Comparison of ENCODE assay signal across 1 cellular context in the genomic region with DNA sequence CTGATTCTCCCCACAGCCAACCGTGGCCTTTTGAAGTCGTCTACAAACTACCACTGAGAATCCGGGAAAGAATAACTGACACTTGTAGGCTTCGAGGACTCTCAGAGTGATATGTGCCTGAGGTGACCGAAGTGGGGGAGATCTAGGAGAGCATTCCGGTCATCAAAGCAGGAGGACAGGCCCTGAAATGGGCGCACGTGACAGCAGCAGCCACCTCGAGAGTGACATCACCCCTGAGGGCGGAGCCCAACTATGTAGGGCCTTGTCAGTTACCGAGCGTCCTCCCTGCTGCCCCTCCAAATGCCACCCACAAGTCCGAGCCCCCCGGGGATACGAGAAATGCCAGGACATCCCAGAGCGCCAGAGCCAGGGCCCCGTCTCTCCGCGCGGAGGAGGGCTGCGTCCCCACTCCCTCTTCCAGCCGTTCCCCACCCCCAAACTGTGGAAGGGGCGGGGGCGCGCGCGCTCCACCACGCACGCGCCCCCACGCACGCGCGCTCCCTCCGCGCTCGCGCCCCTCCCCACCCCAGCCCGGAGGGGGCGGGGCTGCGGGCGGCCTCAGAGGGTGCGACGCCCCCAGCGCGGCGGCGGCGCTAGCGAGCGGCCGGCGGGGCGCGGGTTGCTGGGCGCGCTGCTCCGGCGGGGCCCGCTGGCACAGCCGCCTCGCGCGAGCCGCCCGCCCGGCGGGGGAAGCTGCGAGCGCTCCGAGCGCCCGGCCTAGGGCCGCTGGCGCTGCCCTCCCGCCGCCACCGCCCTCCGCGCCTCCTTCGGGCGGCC.
TF ChIP-seq lines count a peak whose summit lies in the region.

A gene (plus strand): TSS at position 587 of the 777 bp plus-strand sequence. CDS start 43,325 bp downstream, outside the sequence.

TF ChIP-seq in GM23338, 12 proteins besides CTCF, POLR2A, EP300 and RAD21 (continued from another document):
- TF ChIP-seq, protein P1, sequence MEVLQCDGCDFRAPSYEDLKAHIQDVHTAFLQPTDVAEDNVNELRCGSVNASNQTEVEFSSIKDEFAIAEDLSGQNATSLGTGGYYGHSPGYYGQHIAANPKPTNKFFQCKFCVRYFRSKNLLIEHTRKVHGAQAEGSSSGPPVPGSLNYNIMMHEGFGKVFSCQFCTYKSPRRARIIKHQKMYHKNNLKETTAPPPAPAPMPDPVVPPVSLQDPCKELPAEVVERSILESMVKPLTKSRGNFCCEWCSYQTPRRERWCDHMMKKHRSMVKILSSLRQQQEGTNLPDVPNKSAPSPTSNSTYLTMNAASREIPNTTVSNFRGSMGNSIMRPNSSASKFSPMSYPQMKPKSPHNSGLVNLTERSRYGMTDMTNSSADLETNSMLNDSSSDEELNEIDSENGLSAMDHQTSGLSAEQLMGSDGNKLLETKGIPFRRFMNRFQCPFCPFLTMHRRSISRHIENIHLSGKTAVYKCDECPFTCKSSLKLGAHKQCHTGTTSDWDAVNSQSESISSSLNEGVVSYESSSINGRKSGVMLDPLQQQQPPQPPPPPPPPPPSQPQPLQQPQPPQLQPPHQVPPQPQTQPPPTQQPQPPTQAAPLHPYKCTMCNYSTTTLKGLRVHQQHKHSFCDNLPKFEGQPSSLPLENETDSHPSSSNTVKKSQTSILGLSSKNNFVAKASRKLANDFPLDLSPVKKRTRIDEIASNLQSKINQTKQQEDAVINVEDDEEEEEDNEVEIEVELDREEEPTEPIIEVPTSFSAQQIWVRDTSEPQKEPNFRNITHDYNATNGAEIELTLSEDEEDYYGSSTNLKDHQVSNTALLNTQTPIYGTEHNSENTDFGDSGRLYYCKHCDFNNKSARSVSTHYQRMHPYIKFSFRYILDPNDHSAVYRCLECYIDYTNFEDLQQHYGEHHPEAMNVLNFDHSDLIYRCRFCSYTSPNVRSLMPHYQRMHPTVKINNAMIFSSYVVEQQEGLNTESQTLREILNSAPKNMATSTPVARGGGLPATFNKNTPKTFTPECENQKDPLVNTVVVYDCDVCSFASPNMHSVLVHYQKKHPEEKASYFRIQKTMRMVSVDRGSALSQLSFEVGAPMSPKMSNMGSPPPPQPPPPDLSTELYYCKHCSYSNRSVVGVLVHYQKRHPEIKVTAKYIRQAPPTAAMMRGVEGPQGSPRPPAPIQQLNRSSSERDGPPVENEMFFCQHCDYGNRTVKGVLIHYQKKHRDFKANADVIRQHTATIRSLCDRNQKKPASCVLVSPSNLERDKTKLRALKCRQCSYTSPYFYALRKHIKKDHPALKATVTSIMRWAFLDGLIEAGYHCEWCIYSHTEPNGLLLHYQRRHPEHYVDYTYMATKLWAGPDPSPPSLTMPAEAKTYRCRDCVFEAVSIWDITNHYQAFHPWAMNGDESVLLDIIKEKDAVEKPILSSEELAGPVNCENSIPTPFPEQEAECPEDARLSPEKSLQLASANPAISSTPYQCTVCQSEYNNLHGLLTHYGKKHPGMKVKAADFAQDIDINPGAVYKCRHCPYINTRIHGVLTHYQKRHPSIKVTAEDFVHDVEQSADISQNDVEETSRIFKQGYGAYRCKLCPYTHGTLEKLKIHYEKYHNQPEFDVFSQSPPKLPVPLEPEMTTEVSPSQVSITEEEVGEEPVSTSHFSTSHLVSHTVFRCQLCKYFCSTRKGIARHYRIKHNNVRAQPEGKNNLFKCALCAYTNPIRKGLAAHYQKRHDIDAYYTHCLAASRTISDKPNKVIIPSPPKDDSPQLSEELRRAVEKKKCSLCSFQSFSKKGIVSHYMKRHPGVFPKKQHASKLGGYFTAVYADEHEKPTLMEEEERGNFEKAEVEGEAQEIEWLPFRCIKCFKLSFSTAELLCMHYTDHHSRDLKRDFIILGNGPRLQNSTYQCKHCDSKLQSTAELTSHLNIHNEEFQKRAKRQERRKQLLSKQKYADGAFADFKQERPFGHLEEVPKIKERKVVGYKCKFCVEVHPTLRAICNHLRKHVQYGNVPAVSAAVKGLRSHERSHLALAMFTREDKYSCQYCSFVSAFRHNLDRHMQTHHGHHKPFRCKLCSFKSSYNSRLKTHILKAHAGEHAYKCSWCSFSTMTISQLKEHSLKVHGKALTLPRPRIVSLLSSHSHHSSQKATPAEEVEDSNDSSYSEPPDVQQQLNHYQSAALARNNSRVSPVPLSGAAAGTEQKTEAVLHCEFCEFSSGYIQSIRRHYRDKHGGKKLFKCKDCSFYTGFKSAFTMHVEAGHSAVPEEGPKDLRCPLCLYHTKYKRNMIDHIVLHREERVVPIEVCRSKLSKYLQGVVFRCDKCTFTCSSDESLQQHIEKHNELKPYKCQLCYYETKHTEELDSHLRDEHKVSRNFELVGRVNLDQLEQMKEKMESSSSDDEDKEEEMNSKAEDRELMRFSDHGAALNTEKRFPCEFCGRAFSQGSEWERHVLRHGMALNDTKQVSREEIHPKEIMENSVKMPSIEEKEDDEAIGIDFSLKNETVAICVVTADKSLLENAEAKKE (CRISPR knock-in tag; IDR thresholded peaks at IDR 0.05), result no peak
- TF ChIP-seq, protein P2, sequence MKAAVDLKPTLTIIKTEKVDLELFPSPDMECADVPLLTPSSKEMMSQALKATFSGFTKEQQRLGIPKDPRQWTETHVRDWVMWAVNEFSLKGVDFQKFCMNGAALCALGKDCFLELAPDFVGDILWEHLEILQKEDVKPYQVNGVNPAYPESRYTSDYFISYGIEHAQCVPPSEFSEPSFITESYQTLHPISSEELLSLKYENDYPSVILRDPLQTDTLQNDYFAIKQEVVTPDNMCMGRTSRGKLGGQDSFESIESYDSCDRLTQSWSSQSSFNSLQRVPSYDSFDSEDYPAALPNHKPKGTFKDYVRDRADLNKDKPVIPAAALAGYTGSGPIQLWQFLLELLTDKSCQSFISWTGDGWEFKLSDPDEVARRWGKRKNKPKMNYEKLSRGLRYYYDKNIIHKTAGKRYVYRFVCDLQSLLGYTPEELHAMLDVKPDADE (IDR thresholded peaks at IDR 0.05), result no peak
- TF ChIP-seq CREB1 (CRISPR knock-in tag; IDR thresholded peaks at IDR 0.05; ENCODE audit: low read depth) (peak; percentile 43; the same call in 1 of the 2 replicates), EZH2phosphoT487 (IDR thresholded peaks at IDR 0.05; ENCODE audit: unreplicated experiment) (no peak), ZNF114 (CRISPR knock-in tag; IDR thresholded peaks at IDR 0.05) (no peak)
- TF ChIP-seq, protein P3, sequence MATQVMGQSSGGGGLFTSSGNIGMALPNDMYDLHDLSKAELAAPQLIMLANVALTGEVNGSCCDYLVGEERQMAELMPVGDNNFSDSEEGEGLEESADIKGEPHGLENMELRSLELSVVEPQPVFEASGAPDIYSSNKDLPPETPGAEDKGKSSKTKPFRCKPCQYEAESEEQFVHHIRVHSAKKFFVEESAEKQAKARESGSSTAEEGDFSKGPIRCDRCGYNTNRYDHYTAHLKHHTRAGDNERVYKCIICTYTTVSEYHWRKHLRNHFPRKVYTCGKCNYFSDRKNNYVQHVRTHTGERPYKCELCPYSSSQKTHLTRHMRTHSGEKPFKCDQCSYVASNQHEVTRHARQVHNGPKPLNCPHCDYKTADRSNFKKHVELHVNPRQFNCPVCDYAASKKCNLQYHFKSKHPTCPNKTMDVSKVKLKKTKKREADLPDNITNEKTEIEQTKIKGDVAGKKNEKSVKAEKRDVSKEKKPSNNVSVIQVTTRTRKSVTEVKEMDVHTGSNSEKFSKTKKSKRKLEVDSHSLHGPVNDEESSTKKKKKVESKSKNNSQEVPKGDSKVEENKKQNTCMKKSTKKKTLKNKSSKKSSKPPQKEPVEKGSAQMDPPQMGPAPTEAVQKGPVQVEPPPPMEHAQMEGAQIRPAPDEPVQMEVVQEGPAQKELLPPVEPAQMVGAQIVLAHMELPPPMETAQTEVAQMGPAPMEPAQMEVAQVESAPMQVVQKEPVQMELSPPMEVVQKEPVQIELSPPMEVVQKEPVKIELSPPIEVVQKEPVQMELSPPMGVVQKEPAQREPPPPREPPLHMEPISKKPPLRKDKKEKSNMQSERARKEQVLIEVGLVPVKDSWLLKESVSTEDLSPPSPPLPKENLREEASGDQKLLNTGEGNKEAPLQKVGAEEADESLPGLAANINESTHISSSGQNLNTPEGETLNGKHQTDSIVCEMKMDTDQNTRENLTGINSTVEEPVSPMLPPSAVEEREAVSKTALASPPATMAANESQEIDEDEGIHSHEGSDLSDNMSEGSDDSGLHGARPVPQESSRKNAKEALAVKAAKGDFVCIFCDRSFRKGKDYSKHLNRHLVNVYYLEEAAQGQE (IDR thresholded peaks at IDR 0.05; ENCODE audit: unreplicated experiment), result no peak
